ENCODE assay signal across 8 cellular contexts in the genomic region with DNA sequence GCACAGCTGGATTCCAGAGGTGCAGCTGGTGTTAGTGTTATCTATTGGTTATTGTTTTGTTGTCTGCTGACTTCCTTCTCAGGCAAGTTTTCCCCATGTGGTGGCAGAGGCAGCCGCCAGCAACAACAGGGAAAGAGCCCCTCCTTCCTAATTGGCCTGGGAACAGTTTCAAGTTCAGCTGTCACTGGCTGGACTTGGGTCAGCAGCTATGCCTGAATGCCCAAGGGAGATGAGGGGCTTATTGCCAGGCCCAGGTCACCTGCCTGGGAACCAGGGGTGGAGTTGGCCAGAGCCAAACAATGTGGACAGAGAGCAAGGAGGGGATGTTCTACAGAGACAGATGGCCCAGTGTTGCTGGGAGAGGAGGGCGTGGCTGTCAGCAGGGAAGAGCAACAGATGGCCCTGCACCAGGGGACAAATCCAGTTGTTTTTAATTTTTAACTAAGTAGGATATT. TPM values are rescaled to one million over a fixed set of nuclear protein-coding genes. Genes with fewer than 3 reads are reported as not detected.
DNase-seq lines count a peak whose midpoint lies in the region; ATAC-seq and TF ChIP-seq lines count a peak whose summit lies in the region.

No MANE protein-coding gene starts in this region.

- TF ChIP-seq POLR2A in upper lobe of left lung (IDR thresholded peaks at IDR 0.05) = no peak

- TF ChIP-seq EP300 in upper lobe of left lung (IDR thresholded peaks at IDR 0.05) = peak in 2 of 4 donors; percentile 7 to 40

- no peaks in the 10 kb centered on the region for H3K79me2 ChIP-seq in smooth muscle cell (ENCODE audit: low read depth)

- DNase-seq in NCI-H2171 (lab: John Stamatoyannopoulos, UW) (peak; percentile 64), cerebellar cortex (ENCODE audit: low spot score) (peak; percentile 57), lung (ENCODE audit: low spot score) (peak; percentile 53), upper lobe of left lung (peak in 1 of 2 donors; percentile 49), smooth muscle cell (lab: John Stamatoyannopoulos, UW; ENCODE audit: unreplicated experiment) (no peak), KBM-7 (no peak)

- H2AFZ ChIP-seq in smooth muscle cell (ENCODE audit: low read depth) = no peak overlapping the region

- no peaks in the 10 kb centered on the region for H3F3A ChIP-seq in smooth muscle cell (ENCODE audit: low read depth)

- H3K4me3 ChIP-seq in BLaER1 (no peak overlapping the region), lung (no peak overlapping the region), upper lobe of left lung (no peak overlapping the region), smooth muscle cell (no peak overlapping the region)

- H3K9me3 ChIP-seq in BLaER1 (no peaks in the 10 kb centered on the region), lung (ENCODE audit: control insufficient read depth in 2 of 2, insufficient read depth in 1 of 2, low read length in 1 of 2) (no peaks in the 10 kb centered on the region), upper lobe of left lung (no peaks in the 10 kb centered on the region), smooth muscle cell (replicated peaks; ENCODE audit: low read depth) (no peaks in the 10 kb centered on the region)

- H3K27me3 ChIP-seq in BLaER1 (peaks cover 11% of the 10 kb centered on the region), lung (ENCODE audit: control insufficient read depth, insufficient read depth) (no peaks in the 10 kb centered on the region), upper lobe of left lung (no peaks in the 10 kb centered on the region), smooth muscle cell (ENCODE audit: low read depth) (no peaks in the 10 kb centered on the region)

- WGBS in lung, 2 donors = 55 to 66% methylated on average over 2 of the region's 2 CpGs
- 39 to 42% methylated on average over 2 of the region's 2 CpGs for WGBS in upper lobe of left lung, 2 donors
- 81% methylated on average over 2 of the region's 2 CpGs for WGBS in smooth muscle cell (ENCODE audit: low lambda C conversion rate)

- H3K4me1 ChIP-seq in BLaER1 (peaks cover 30% of the 10 kb centered on the region), lung (ENCODE audit: control insufficient read depth in 2 of 2, insufficient read depth in 2 of 2, low read length in 2 of 2) (peaks cover 0 to 11% of the 10 kb centered on the region in 2 donors), upper lobe of left lung (peaks cover 27 to 47% (median 41%) of the 10 kb centered on the region in 4 donors), smooth muscle cell (ENCODE audit: low read depth) (no peaks in the 10 kb centered on the region)

- ATAC-seq in lung (ENCODE audit: insufficient read depth, low FRiP score) (no peak), upper lobe of left lung (ENCODE audit: low FRiP score in 2 of 2) (peak; percentile 80 to 84), GM21786 (IDR thresholded peaks at IDR 0.05; ENCODE audit: unreplicated experiment) (no peak)

- peaks cover 10% of the 10 kb centered on the region; the same call in 1 of the 2 replicates for H4K20me1 ChIP-seq in BLaER1
- H4K20me1 ChIP-seq in smooth muscle cell (ENCODE audit: low read depth) = no peaks in the 10 kb centered on the region

- TF ChIP-seq CTCF in lung (IDR thresholded peaks at IDR 0.05; ENCODE audit: control extremely low read depth, extremely low read depth) (no peak), upper lobe of left lung (IDR thresholded peaks at IDR 0.05) (no peak), smooth muscle cell (IDR thresholded peaks at IDR 0.05; ENCODE audit: borderline replicate concordance, insufficient read depth, poor library complexity, severe bottlenecking) (no peak)

- H3K36me3 ChIP-seq in BLaER1 (no peaks in the 10 kb centered on the region), lung (ENCODE audit: control insufficient read depth in 2 of 2, insufficient read depth in 2 of 2, low read length in 2 of 2) (no peaks in the 10 kb centered on the region), upper lobe of left lung (no peaks in the 10 kb centered on the region), smooth muscle cell (ENCODE audit: low read depth) (no peaks in the 10 kb centered on the region)

- H3K27ac ChIP-seq in BLaER1 (no peak overlapping the region), lung (ENCODE audit: low read depth in 1 of 2, low read length in 1 of 2) (peak overlapping the region; percentile 18 to 55), upper lobe of left lung (peak overlapping the region; percentile 13 to 79 (median 59)), smooth muscle cell (ENCODE audit: low read depth) (no peak overlapping the region)

- H3K4me2 ChIP-seq in BLaER1 = peak overlapping the region; percentile 61
- no peak overlapping the region for H3K4me2 ChIP-seq in smooth muscle cell

- in situ Hi-C loops in KBM-7 (cut with MboI; ENCODE audit: low pct_unique_long_range_greater_than_20kb, low sequenced_read_pairs) = no loop called here

- H3K9ac ChIP-seq in BLaER1 (no peak overlapping the region), smooth muscle cell (ENCODE audit: low read depth) (no peak overlapping the region)

RNA-seq across cellular contexts. Expression of gene TPCN1, which starts 38.3 kb away (rescaled TPM):
- total RNA-seq in lung = 10 to 100 TPM; 32.0 to 61.7 TPM
- 10 to 100 TPM; 20.8 to 29.4 TPM for polyA plus RNA-seq in lung
- total RNA-seq in upper lobe of left lung = 100 to 1,000 TPM in 1 of 6 donors, 10 to 100 TPM in 5; 36.6 to 193 (median 52.2) TPM
- total RNA-seq in smooth muscle cell = 12.1 and 12.9 TPM in 2 replicates
- 29.2 and 29.6 TPM in 2 replicates for polyA plus RNA-seq in smooth muscle cell

Comparison
In these comparisons a context has a peak if more than half of its experiments do, and no peak if none do; other contexts are left out.
1. H3K27ac ChIP-seq: peak in lung (2 of 2) and upper lobe of left lung (4 of 4); none in BLaER1 (single experiment) and smooth muscle cell (single experiment).
2. DNase-seq: peak in NCI-H2171 (single experiment), cerebellar cortex (single experiment) and lung (single experiment); none in smooth muscle cell (single experiment) and KBM-7 (single experiment).
3. ATAC-seq: peak in upper lobe of left lung (2 of 2); none in lung (single experiment) and GM21786 (single experiment).